In the genomic region with DNA sequence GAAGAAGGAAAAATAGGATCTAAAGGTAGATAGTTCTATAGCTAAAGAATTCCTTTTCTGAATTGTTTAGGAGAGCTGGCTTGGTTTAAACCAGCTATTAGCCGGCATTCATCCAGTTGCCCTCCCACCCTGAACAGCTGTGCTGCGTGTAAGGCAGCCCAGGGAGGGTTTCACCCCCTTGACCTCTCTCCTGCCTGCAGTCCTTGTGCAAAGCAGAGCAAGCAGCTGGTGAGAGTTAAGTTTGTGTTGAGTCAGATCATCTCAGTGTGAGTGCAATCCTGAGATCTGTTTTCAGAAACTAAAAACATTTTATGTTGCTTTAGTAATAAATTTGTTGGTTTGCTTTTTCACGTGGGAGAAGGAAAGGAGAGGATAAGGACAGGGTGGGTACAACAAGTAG, we compare ENCODE assay signal across 8 cellular contexts. TPM values are rescaled to one million over a fixed set of nuclear protein-coding genes. Genes with fewer than 3 reads are reported as not detected.
DNase-seq lines count a peak whose midpoint lies in the region; ATAC-seq and TF ChIP-seq lines count a peak whose summit lies in the region.

No MANE protein-coding gene starts in this region.

- no peak for ATAC-seq in T-cell (replicated peaks in 1 of 4)
- no peak for ATAC-seq in HG03521 (IDR thresholded peaks at IDR 0.05; ENCODE audit: unreplicated experiment)

- POLR2A ChIA-PET in T-cell (lab: Charles Lee): no interaction called here

- no peaks in the 10 kb centered on the region for H3K9me3 Mint-ChIP-seq in T-cell

- peaks cover 15% of the 10 kb centered on the region for H3K36me3 Mint-ChIP-seq in T-cell

- H3K27me3 Mint-ChIP-seq in T-cell: no peaks in the 10 kb centered on the region

- H3K27ac Mint-ChIP-seq in T-cell: peak overlapping the region; percentile 75 to 85

- peaks cover 37 to 57% (median 57%) of the 10 kb centered on the region in 3 donors for H3K4me1 Mint-ChIP-seq in T-cell

- no peak overlapping the region for H3K4me3 Mint-ChIP-seq in T-cell

- no peak for TF ChIP-seq CTCF in GM12865 (IDR thresholded peaks at IDR 0.05; ENCODE audit: insufficient read depth, low read depth, low read length, missing control alignments)
- TF ChIP-seq CTCF in fibroblast of the aortic adventitia (IDR thresholded peaks at IDR 0.05; ENCODE audit: insufficient read depth, low read length): no peak

- CTCF ChIA-PET in T-cell (lab: Charles Lee): no interaction called here

- DNase-seq in GM12865 (ENCODE audit: low read depth) (peak; percentile 38), T-cell (no peak), fibroblast of the aortic adventitia (ENCODE audit: low read depth) (peak; percentile 91), skeletal muscle cell (ENCODE audit: low read depth) (peak; percentile 91), amygdala (lab: John Stamatoyannopoulos, UW) (no peak), DMS53 (lab: John Stamatoyannopoulos, UW) (no peak)
- no peak for DNase-seq in stimulated activated CD4-positive, alpha-beta T cell treated with anti-CD3 and anti-CD28 coated beads, Interleukin-4, amount 100 ng/mL, for 1 hour

- H3K4me3 ChIP-seq in GM12865 (ENCODE audit: low read depth, low read length) (no peak overlapping the region), fibroblast of the aortic adventitia (ENCODE audit: low read depth, low read length) (no peak overlapping the region), skeletal muscle cell (ENCODE audit: low read depth, low read length) (no peak overlapping the region)

RNA-seq across cellular contexts. Expression of gene SLC25A25, which starts 13.0 kb away (rescaled TPM):
- total RNA-seq in T-cell (10 to 100 TPM; 11.8 to 21.0 (median 17.3) TPM), fibroblast of the aortic adventitia (ENCODE audit: low replicate concordance) (15.2 and 20.2 TPM in 2 replicates)

RNA-seq across cellular contexts. Expression of gene NAIF1, which starts 13.9 kb away (rescaled TPM):
- total RNA-seq in T-cell (10 to 100 TPM; 11.6 to 14.9 (median 13.8) TPM), fibroblast of the aortic adventitia (ENCODE audit: low replicate concordance) (6.0 and 7.5 TPM in 2 replicates)

RNA-seq across cellular contexts. Expression of gene PTGES2, which starts 46.5 kb away (rescaled TPM):
- total RNA-seq in T-cell (10 to 100 TPM; 60.2 to 91.7 (median 79.2) TPM), fibroblast of the aortic adventitia (ENCODE audit: low replicate concordance) (33.9 and 40.8 TPM in 2 replicates)

Comparison
In these comparisons a context has a peak if more than half of its experiments do, and no peak if none do; other contexts are left out.
1. DNase-seq: peak in GM12865 (single experiment), fibroblast of the aortic adventitia (single experiment) and skeletal muscle cell (single experiment); none in T-cell (0 of 34), amygdala (0 of 56), stimulated activated CD4-positive, alpha-beta T cell treated with anti-CD3 and anti-CD28 coated beads, Interleukin-4, amount 100 ng/mL, for 1 hour (single experiment) and DMS53 (single experiment).